In genomic region chr7:28138837-28139236, GRCh38 we compare ENCODE assay signal across 18 cellular contexts. TPM values are rescaled to one million over a fixed set of nuclear protein-coding genes. Genes with fewer than 3 reads are reported as not detected.
DNase-seq lines count a peak whose midpoint lies in the region; ATAC-seq and TF ChIP-seq lines count a peak whose summit lies in the region.
"Had no signal": no experiment of that assay in that cellular context is flagged by ENCODE, and none has a peak within 500 bp of the region (broad histone marks: within the 10 kb centered on the region; RNA-seq: fewer than 3 reads in every experiment).

No MANE protein-coding gene starts in this region.

- 88 to 96% (median 90%) methylated on average over 2 of the region's 2 CpGs for WGBS in heart left ventricle, 4 donors
- 96 to 100% methylated on average over 1 to 2 of the region's 2 CpGs for WGBS in endodermal cell (ENCODE audit: insufficient coverage in 1 of 2, insufficient read length in 1 of 2), 2 experiments
- WGBS in suprapubic skin = 91% methylated on average over 2 of the region's 2 CpGs

- H3K4me1 ChIP-seq in heart left ventricle (peaks cover 0 to 55% (median 18%) of the 10 kb centered on the region in 12 donors), endodermal cell (ENCODE audit: control insufficient read depth, insufficient read depth, low read length) (peaks cover 8% of the 10 kb centered on the region), uterus (peaks cover 0 to 22% of the 10 kb centered on the region in 2 donors), suprapubic skin (no peaks in the 10 kb centered on the region)
- H3K4me1 ChIP-seq: BLaER1, Caco-2 had no signal

- H3K4me3 Mint-ChIP-seq in endodermal cell = no peak overlapping the region
- H3K4me3 Mint-ChIP-seq: B cell; CD4-positive, CD25-positive, alpha-beta regulatory T cell; CD8-positive, alpha-beta T cell; GM23338; H9 had no signal

- H3K36me3 ChIP-seq in heart left ventricle (no peaks in the 10 kb centered on the region), endodermal cell (ENCODE audit: control insufficient read depth, insufficient read depth, low read length) (no peaks in the 10 kb centered on the region), uterus (no peaks in the 10 kb centered on the region), suprapubic skin (no peaks in the 10 kb centered on the region)

- no peak overlapping the region for H3K9ac ChIP-seq in endodermal cell (ENCODE audit: extremely low read depth, low read length, poor library complexity, severe bottlenecking)
- H3K9ac ChIP-seq: BLaER1 had no signal

- intact Hi-C loops in Right ventricle myocardium inferior (cut with DNase I) = no loop called here
- intact Hi-C loops in heart left ventricle (cut with DNase I) = loop anchor here in 1 of 10 donors (5.0 kb wide), 1 partner anchor 133 kb away; no protein-coding TSS in a partner anchor
- intact Hi-C loops in uterus (cut with DNase I; ENCODE audit: low total_unique reads) = no loop called here

- H3K36me3 Mint-ChIP-seq in endodermal cell (ENCODE audit: low read depth) = peaks cover 2% of the 10 kb centered on the region
- H3K36me3 Mint-ChIP-seq: CD8-positive, alpha-beta T cell had no signal

- H3K4me1 Mint-ChIP-seq in endodermal cell = peaks cover 44% of the 10 kb centered on the region

- H3K27ac Mint-ChIP-seq in endodermal cell = peak overlapping the region; percentile 53
- H3K27ac Mint-ChIP-seq: B cell; CD8-positive, alpha-beta T cell; GM23338; H9 had no signal

- H3K9me3 ChIP-seq in heart left ventricle = no peaks in the 10 kb centered on the region
- no peaks in the 10 kb centered on the region for H3K9me3 ChIP-seq in endodermal cell (ENCODE audit: control insufficient read depth, low read length)
- no peaks in the 10 kb centered on the region for H3K9me3 ChIP-seq in uterus
- H3K9me3 ChIP-seq in suprapubic skin = no peaks in the 10 kb centered on the region
- H3K9me3 ChIP-seq: BLaER1, Caco-2 had no signal

- H3K4me3 ChIP-seq in heart left ventricle (no peak overlapping the region), endodermal cell (ENCODE audit: low read length) (no peak overlapping the region), uterus (no peak overlapping the region), suprapubic skin (no peak overlapping the region)
- H3K4me3 ChIP-seq: BLaER1, GM23338 had no signal

- H3K9me3 Mint-ChIP-seq in endodermal cell = no peaks in the 10 kb centered on the region
- H3K9me3 Mint-ChIP-seq: CD4-positive, CD25-positive, alpha-beta regulatory T cell; CD8-positive, alpha-beta T cell; GM23338; H9 had no signal

- ATAC-seq in Right ventricle myocardium inferior (no peak), heart left ventricle (no peak)
- ATAC-seq in activated CD4-positive, CD25-positive, alpha-beta regulatory T cell treated with anti-CD3 and anti-CD28 coated beads, Interleukin-2, amount 50 U/mL, for 24 hours = no peak
- ATAC-seq: CD8-positive, alpha-beta T cell; GM23338; HCT116 had no signal

- TF ChIP-seq EP300 in suprapubic skin (IDR thresholded peaks at IDR 0.05) = no peak

- DNase-seq in Right ventricle myocardium inferior (ENCODE audit: missing footprints) (peak; percentile 64), heart left ventricle (no peak), endodermal cell (no peak), uterus (no peak), suprapubic skin (ENCODE audit: low spot score in 2 of 2) (no peak)
- DNase-seq: Caco-2; CD4-positive, CD25-positive, alpha-beta regulatory T cell; CD8-positive, alpha-beta T cell; DMS153; DND-41; H9 had no signal

- no peaks in the 10 kb centered on the region for H3K27me3 Mint-ChIP-seq in endodermal cell (ENCODE audit: insufficient read depth)
- H3K27me3 Mint-ChIP-seq: B cell; CD4-positive, CD25-positive, alpha-beta regulatory T cell had no signal

- no peak for TF ChIP-seq CTCF in heart left ventricle (IDR thresholded peaks at IDR 0.05)
- no peak for TF ChIP-seq CTCF in endodermal cell (conservative IDR thresholded peaks at IDR 0.05)
- TF ChIP-seq CTCF in uterus (IDR thresholded peaks at IDR 0.05) = no peak
- TF ChIP-seq CTCF in suprapubic skin (IDR thresholded peaks at IDR 0.05) = no peak

- TF ChIP-seq POLR2A in heart left ventricle (IDR thresholded peaks at IDR 0.05) (no peak), uterus (IDR thresholded peaks at IDR 0.05) (no peak), suprapubic skin (IDR thresholded peaks at IDR 0.05) (no peak)

- H3K27me3 ChIP-seq in heart left ventricle (no peaks in the 10 kb centered on the region), endodermal cell (ENCODE audit: control insufficient read depth, insufficient read depth, low read length, poor library complexity, severe bottlenecking) (no peaks in the 10 kb centered on the region), uterus (no peaks in the 10 kb centered on the region), suprapubic skin (no peaks in the 10 kb centered on the region)
- H3K27me3 ChIP-seq: BLaER1 had no signal

- H3K27ac ChIP-seq in heart left ventricle (no peak overlapping the region), endodermal cell (ENCODE audit: low read depth, low read length) (no peak overlapping the region), uterus (peak overlapping the region; percentile 7 to 22), suprapubic skin (no peak overlapping the region)
- H3K27ac ChIP-seq: 22Rv1, BLaER1, C4-2B had no signal

RNA-seq across cellular contexts. Expression of gene JAZF1, which starts 41.8 kb away (rescaled TPM):
- 25.6 TPM for total RNA-seq in Right ventricle myocardium inferior
- total RNA-seq in heart left ventricle = 10 to 100 TPM; 18.3 to 46.2 (median 29.3) TPM
- polyA plus RNA-seq in heart left ventricle = 10 to 100 TPM; 10.3 to 20.4 TPM
- 10 to 100 TPM; 18.3 to 33.6 TPM for total RNA-seq in endodermal cell
- 12.5 TPM for polyA plus RNA-seq in endodermal cell (2013, experiment 1 of 2)
- 11.2 TPM for polyA plus RNA-seq in endodermal cell (2013, experiment 2 of 2)
- 10 to 100 TPM; 27.6 to 58.5 (median 34.4) TPM for total RNA-seq in uterus
- 1 to 10 TPM; 5.0 to 8.4 (median 7.4) TPM for total RNA-seq in suprapubic skin

Comparison
In these comparisons a context has a peak if more than half of its experiments do, and no peak if none do; other contexts are left out.
1. H3K27ac ChIP-seq: peak in uterus (2 of 2); none in heart left ventricle (0 of 12), endodermal cell (single experiment) and suprapubic skin (single experiment).